In genomic region chr20:991850-992249, GRCh38 we compare ENCODE assay signal across 22 cellular contexts. TPM values are rescaled to one million over a fixed set of nuclear protein-coding genes. Genes with fewer than 3 reads are reported as not detected.
DNase-seq lines count a peak whose midpoint lies in the region; ATAC-seq and TF ChIP-seq lines count a peak whose summit lies in the region.
"Had no signal": no experiment of that assay in that cellular context is flagged by ENCODE, and none has a peak within 500 bp of the region (broad histone marks: within the 10 kb centered on the region; RNA-seq: fewer than 3 reads in every experiment).

No MANE protein-coding gene starts in this region.

- H3K4me3 ChIP-seq in Jurkat, Clone E6-1 (ENCODE audit: low read length) = no peak overlapping the region
- H3K4me3 ChIP-seq in SK-N-SH (ENCODE audit: low read depth in 2 of 2, low read length in 1 of 2) = no peak overlapping the region
- no peak overlapping the region for H3K4me3 ChIP-seq in right cardiac atrium (ENCODE audit: low read length)
- H3K4me3 ChIP-seq: esophagus squamous epithelium, left lung had no signal

- no peaks in the 10 kb centered on the region for H3K4me1 Mint-ChIP-seq in activated CD4-positive, alpha-beta T cell treated with anti-CD3 and anti-CD28 coated beads for 36 hours
- peaks cover 3% of the 10 kb centered on the region for H3K4me1 Mint-ChIP-seq in MCF 10A (ENCODE audit: insufficient read depth, unreplicated experiment)
- H3K4me1 Mint-ChIP-seq: CD4-positive, CD25-positive, alpha-beta regulatory T cell; nephron had no signal

- intact Hi-C loops in activated CD4-positive, alpha-beta T cell treated with anti-CD3 and anti-CD28 coated beads for 36 hours (cut with DNase I, micrococcal nuclease) = no loop called here
- intact Hi-C loops in right cardiac atrium (cut with DNase I) (no loop called here), MCF 10A (cut with micrococcal nuclease) (no loop called here)

- H3K79me2 ChIP-seq in SK-N-SH (ENCODE audit: insufficient read depth) = no peaks in the 10 kb centered on the region

- WGBS in SK-N-SH (ENCODE audit: low lambda C conversion rate) = 73% methylated on average over 9 of the region's 10 CpGs
- 72% methylated on average over 10 of the region's 10 CpGs for whole genome bisulfite sequencing in right cardiac atrium

- H3K27ac Mint-ChIP-seq in activated CD4-positive, alpha-beta T cell treated with anti-CD3 and anti-CD28 coated beads for 36 hours = no peak overlapping the region
- H3K27ac Mint-ChIP-seq in MCF 10A (ENCODE audit: low read depth, unreplicated experiment) = no peak overlapping the region
- H3K27ac Mint-ChIP-seq: CD4-positive, CD25-positive, alpha-beta regulatory T cell; nephron; progenitor cell of endocrine pancreas had no signal

- no peak overlapping the region for H3K9ac ChIP-seq in SK-N-SH

- no peak for TF ChIP-seq RAD21 in SK-N-SH (IDR thresholded peaks at IDR 0.05; ENCODE audit: low read length)

- DNase-seq in activated CD4-positive, alpha-beta T cell treated with anti-CD3 and anti-CD28 coated beads for 36 hours = no peak
- DNase-seq in activated CD4-positive, alpha-beta T cell treated with anti-CD3 and anti-CD28 coated beads for 4 hours = no peak
- peak; percentile 20 for DNase-seq in Jurkat, Clone E6-1 (ENCODE audit: low read depth, low spot score)
- DNase-seq in SK-N-SH (peak; percentile 44), iPS-NIHi7 (ENCODE audit: extremely low spot score) (peak; percentile 57), right cardiac atrium (no peak), germinal center (ENCODE audit: low spot score) (no peak), MCF 10A (ENCODE audit: unreplicated experiment) (no peak)
- DNase-seq: ACHN; CD4-positive, CD25-positive, alpha-beta regulatory T cell; effector memory CD4-positive, alpha-beta T cell; esophagus squamous epithelium; glutamatergic neuron; left lung; midbrain; NCI-H1694; small intestine; stimulated activated CD4-positive, alpha-beta T cell treated with anti-CD3 and anti-CD28 coated beads, Interleukin-4, amount 100 ng/mL, for 24 hours had no signal

- BruUV-seq in MCF 10A (replicated peaks; lab: Mats Ljungman, UMichigan) = no TSS peak

- peak; percentile 23 for ATAC-seq in activated CD4-positive, alpha-beta T cell treated with anti-CD3 and anti-CD28 coated beads for 36 hours
- no peak for ATAC-seq in right cardiac atrium
- ATAC-seq: activated naive CD4-positive, alpha-beta T cell treated with anti-CD3 and anti-CD28 coated beads, Interleukin-2, amount 50 U/mL, for 72 hours; left lung had no signal

- no peaks in the 10 kb centered on the region for H3K36me3 Mint-ChIP-seq in activated CD4-positive, alpha-beta T cell treated with anti-CD3 and anti-CD28 coated beads for 36 hours (ENCODE audit: low read depth)
- no peaks in the 10 kb centered on the region for H3K36me3 Mint-ChIP-seq in MCF 10A (ENCODE audit: insufficient read depth, unreplicated experiment)
- H3K36me3 Mint-ChIP-seq: activated naive CD4-positive, alpha-beta T cell treated with anti-CD3 and anti-CD28 coated beads, Interleukin-2, amount 50 U/mL, for 72 hours; CD4-positive, CD25-positive, alpha-beta regulatory T cell had no signal

- H3K9me3 Mint-ChIP-seq in activated CD4-positive, alpha-beta T cell treated with anti-CD3 and anti-CD28 coated beads for 36 hours (ENCODE audit: low read depth) = no peaks in the 10 kb centered on the region
- no peaks in the 10 kb centered on the region for H3K9me3 Mint-ChIP-seq in MCF 10A (ENCODE audit: unreplicated experiment)
- H3K9me3 Mint-ChIP-seq: activated naive CD4-positive, alpha-beta T cell treated with anti-CD3 and anti-CD28 coated beads, Interleukin-2, amount 50 U/mL, for 72 hours; CD4-positive, CD25-positive, alpha-beta regulatory T cell; nephron had no signal

- no peaks in the 10 kb centered on the region for H3K9me3 ChIP-seq in SK-N-SH
- H3K9me3 ChIP-seq in right cardiac atrium (ENCODE audit: control insufficient read depth, low read length) = no peaks in the 10 kb centered on the region
- H3K9me3 ChIP-seq: esophagus squamous epithelium, left lung had no signal

- no peaks in the 10 kb centered on the region for H3K36me3 ChIP-seq in SK-N-SH (replicated peaks in 1 of 2; ENCODE audit: control insufficient read depth in 1 of 2, insufficient read depth in 2 of 2, low read length in 1 of 2)
- H3K36me3 ChIP-seq: esophagus squamous epithelium, left lung had no signal

- H3K4me3 Mint-ChIP-seq in activated CD4-positive, alpha-beta T cell treated with anti-CD3 and anti-CD28 coated beads for 36 hours = no peak overlapping the region
- no peak overlapping the region for H3K4me3 Mint-ChIP-seq in MCF 10A (ENCODE audit: unreplicated experiment)
- H3K4me3 Mint-ChIP-seq: CD4-positive, CD25-positive, alpha-beta regulatory T cell; nephron had no signal

- no peaks in the 10 kb centered on the region for H3F3A ChIP-seq in SK-N-SH (replicated peaks; ENCODE audit: insufficient read depth)

- no peaks in the 10 kb centered on the region for H3K9me2 ChIP-seq in SK-N-SH

- peaks cover 10% of the 10 kb centered on the region for H3K27me3 Mint-ChIP-seq in activated CD4-positive, alpha-beta T cell treated with anti-CD3 and anti-CD28 coated beads for 36 hours
- peaks cover 80% of the 10 kb centered on the region for H3K27me3 Mint-ChIP-seq in MCF 10A (ENCODE audit: insufficient read depth, unreplicated experiment)

- POLR2A ChIA-PET in activated CD4-positive, alpha-beta T cell treated with anti-CD3 and anti-CD28 coated beads for 36 hours (lab: Charles Lee) = no interaction called here
- POLR2A ChIA-PET in SK-N-SH (lab: Yijun Ruan, JAX) = no interaction called here
- POLR2A ChIA-PET in MCF 10A (lab: Yijun Ruan, JAX) = no interaction called here

- no peak for TF ChIP-seq EP300 in SK-N-SH (IDR thresholded peaks at IDR 0.05; ENCODE audit: borderline replicate concordance in 1 of 2, low read depth in 1 of 2, low read length in 1 of 2)

- no peak overlapping the region for H2AFZ ChIP-seq in SK-N-SH (ENCODE audit: low read depth)

- CTCF ChIA-PET in activated CD4-positive, alpha-beta T cell treated with anti-CD3 and anti-CD28 coated beads for 36 hours (lab: Charles Lee) = no interaction called here
- CTCF ChIA-PET in SK-N-SH (lab: Yijun Ruan, JAX) = no interaction called here
- CTCF ChIA-PET in MCF 10A (lab: Yijun Ruan, JAX) = no interaction called here

- no peak for TF ChIP-seq CTCF in SK-N-SH (IDR thresholded peaks at IDR 0.05)
- no peak for TF ChIP-seq CTCF in MCF 10A (IDR thresholded peaks at IDR 0.05; ENCODE audit: unreplicated experiment)

- H3K27ac ChIP-seq in SK-N-SH (ENCODE audit: low read depth in 2 of 2, low read length in 1 of 2) (no peak overlapping the region), right cardiac atrium (ENCODE audit: low read length) (no peak overlapping the region)
- H3K27ac ChIP-seq: esophagus squamous epithelium, left lung had no signal

- H4K20me1 ChIP-seq in SK-N-SH (ENCODE audit: insufficient read depth) = no peaks in the 10 kb centered on the region

- peaks cover 0 to 2% of the 10 kb centered on the region in 2 experiments; a peak in 1 of 4 replicates for H3K4me1 ChIP-seq in SK-N-SH (ENCODE audit: control insufficient read depth in 1 of 2, insufficient read depth in 2 of 2, low read depth in 1 of 2, low read length in 1 of 2)
- no peaks in the 10 kb centered on the region for H3K4me1 ChIP-seq in right cardiac atrium (ENCODE audit: control insufficient read depth, insufficient read depth, low read length)
- H3K4me1 ChIP-seq: esophagus squamous epithelium, left lung had no signal

- no peak overlapping the region for H3K4me2 ChIP-seq in SK-N-SH

- H3K27me3 ChIP-seq in SK-N-SH (ENCODE audit: insufficient read depth) = no peaks in the 10 kb centered on the region
- no peaks in the 10 kb centered on the region for H3K27me3 ChIP-seq in right cardiac atrium (ENCODE audit: control insufficient read depth, insufficient read depth)

TF ChIP-seq in SK-N-SH, 30 proteins besides CTCF, POLR2A, EP300 and RAD21:
- TF ChIP-seq TCF12 (IDR thresholded peaks at IDR 0.05) (no peak), MAX (IDR thresholded peaks at IDR 0.05; ENCODE audit: low read depth) (no peak), YY1 (IDR thresholded peaks at IDR 0.05; ENCODE audit: low read depth) (no peak), RFX5 (IDR thresholded peaks at IDR 0.05; ENCODE audit: low read length) (peak; percentile 93), IRF3 (IDR thresholded peaks at IDR 0.05; ENCODE audit: low read depth, low read length) (no peak), JUND (IDR thresholded peaks at IDR 0.05) (no peak), RCOR1 (IDR thresholded peaks at IDR 0.05; ENCODE audit: low read length) (no peak)

RNA-seq across cellular contexts. Expression of gene RSPO4, which starts 10.3 kb away (rescaled TPM):
- not detected for total RNA-seq in activated CD4-positive, alpha-beta T cell treated with anti-CD3 and anti-CD28 coated beads for 36 hours
- not detected for polyA plus RNA-seq in Jurkat, Clone E6-1 (2012; ENCODE audit: insufficient read depth, insufficient read length)
- polyA plus RNA-seq in SK-N-SH (2012; rRNA removed) (0.03 TPM in 1 of 2 replicates, not detected in the other), right cardiac atrium (0.25 TPM)
- polyA plus RNA-seq in SK-N-SH (2012; cell fraction: cytosol; rRNA removed) = 0.03 and 0.04 TPM in 2 replicates
- polyA plus RNA-seq in SK-N-SH (2012; cell fraction: nucleus; rRNA removed) = 0.06 and 0.08 TPM in 2 replicates
- total RNA-seq in right cardiac atrium (under 1 TPM in 2 of 4 donors, not detected in 2; 0.24 to 0.53 TPM), MCF 10A (2022) (not detected in 2 replicates)
- total RNA-seq: activated naive CD4-positive, alpha-beta T cell treated with anti-CD3 and anti-CD28 coated beads, Interleukin-2, amount 50 U/mL, for 72 hours; ureter had no signal
- polyA plus RNA-seq: CD4-positive, CD25-positive, alpha-beta regulatory T cell had no signal

Comparison
In these comparisons a context has a peak if more than half of its experiments do, and no peak if none do; other contexts are left out.
1. DNase-seq: peak in Jurkat, Clone E6-1 (single experiment), SK-N-SH (single experiment) and iPS-NIHi7 (single experiment); none in activated CD4-positive, alpha-beta T cell treated with anti-CD3 and anti-CD28 coated beads for 36 hours (single experiment), activated CD4-positive, alpha-beta T cell treated with anti-CD3 and anti-CD28 coated beads for 4 hours (0 of 2), right cardiac atrium (0 of 3), germinal center (single experiment) and MCF 10A (single experiment).